In the genomic region with DNA sequence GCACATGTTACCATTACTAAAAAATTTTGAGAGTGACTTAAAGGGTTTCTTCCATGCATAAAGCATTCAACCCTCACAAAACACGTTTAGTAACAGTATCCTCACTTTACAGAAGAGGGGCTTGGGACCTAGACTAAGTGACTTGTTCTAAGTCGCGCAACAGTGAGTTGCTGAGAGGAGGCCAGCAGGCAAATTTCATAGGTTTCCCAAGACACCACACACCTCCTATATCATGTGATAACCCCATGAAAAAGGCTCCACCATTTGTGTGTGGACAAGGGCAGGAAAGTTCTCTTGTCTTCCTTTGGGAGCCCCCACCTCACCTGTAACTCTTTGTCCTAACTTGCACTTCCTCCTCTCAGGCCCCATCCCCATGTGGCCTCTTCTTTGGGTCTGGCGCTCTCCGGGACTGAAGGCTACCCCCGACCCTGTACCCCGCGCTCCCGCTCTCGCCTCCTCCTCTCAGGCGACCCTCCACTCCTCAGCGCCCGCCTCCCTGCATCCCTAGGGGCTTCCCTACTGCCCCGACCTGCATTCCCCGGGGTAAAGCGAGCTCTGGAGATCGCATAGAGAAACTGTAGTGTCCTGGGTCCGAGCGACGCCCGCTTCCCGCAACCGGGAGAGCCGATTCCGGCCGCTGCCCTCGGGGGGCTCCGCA, we compare ENCODE assay signal across 8 cellular contexts. TPM values are rescaled to one million over a fixed set of nuclear protein-coding genes. Genes with fewer than 3 reads are reported as not detected.
DNase-seq lines count a peak whose midpoint lies in the region; ATAC-seq and TF ChIP-seq lines count a peak whose summit lies in the region.

No MANE protein-coding gene starts in this region.

- H3K27ac Mint-ChIP-seq in HFFc6 = peak overlapping the region; percentile 98

- H3K27me3 ChIP-seq in BJ (ENCODE audit: control insufficient read depth, insufficient read depth, low read length) (no peaks in the 10 kb centered on the region), layer of hippocampus (ENCODE audit: control insufficient read depth, insufficient read depth, low read length) (no peaks in the 10 kb centered on the region), thoracic aorta (replicated peaks; ENCODE audit: insufficient read depth) (no peaks in the 10 kb centered on the region)

- H3K4me1 Mint-ChIP-seq in HFFc6 (ENCODE audit: low read depth) = peaks cover 28% of the 10 kb centered on the region

- no peak for DNase-seq in BJ (ENCODE audit: low read depth)
- DNase-seq in HFFc6 = no peak
- no peak for DNase-seq in thoracic aorta (ENCODE audit: low spot score)

- H3K9me3 ChIP-seq in thoracic aorta = no peaks in the 10 kb centered on the region

- WGBS in adipose tissue, 3 donors = 3 to 9% (median 4%) methylated on average over 28 of the region's 28 CpGs

- H3K36me3 Mint-ChIP-seq in HFFc6 (ENCODE audit: low read depth) = peaks cover 30% of the 10 kb centered on the region

- H3K4me3 ChIP-seq in BJ (ENCODE audit: low read depth, low read length) = peak overlapping the region; percentile 61
- H3K4me3 ChIP-seq in thoracic aorta = peak overlapping the region; percentile 93

- CTCF ChIA-PET in BJ (lab: Yijun Ruan, JAX) = interaction anchor here (0.7 to 3.3 kb wide), 5 partner anchors 12 to 140 kb away, joined by 3 to 18 read pairs (median 6); no protein-coding TSS in a partner anchor

- POLR2A ChIA-PET in BJ (lab: Charles Lee) = no interaction called here

- H3K27ac ChIP-seq in adipose tissue (ENCODE audit: low read depth, low read length) (peak overlapping the region; percentile 99), layer of hippocampus (ENCODE audit: low read depth, low read length) (peak overlapping the region; percentile 86), thoracic aorta (peak overlapping the region; percentile 91 to 94)

- H3K4me3 Mint-ChIP-seq in HFFc6 = peak overlapping the region; percentile 99

- H3K27me3 Mint-ChIP-seq in HFFc6 (ENCODE audit: insufficient read depth) = peaks cover 6% of the 10 kb centered on the region

- peaks cover 4 to 16% of the 10 kb centered on the region in 2 donors for H3K4me1 ChIP-seq in thoracic aorta (ENCODE audit: control insufficient read depth in 1 of 2, low read depth in 2 of 2)

- no peak for TF ChIP-seq CTCF in BJ (IDR thresholded peaks at IDR 0.05; ENCODE audit: insufficient read depth, low read depth, low read length)
- TF ChIP-seq CTCF in HFFc6 (IDR thresholded peaks at IDR 0.05) = no peak
- TF ChIP-seq CTCF in thoracic aorta (IDR thresholded peaks at IDR 0.05) = no peak

- H3K36me3 ChIP-seq in BJ (ENCODE audit: control insufficient read depth, insufficient read depth, low read length) = peaks cover 15% of the 10 kb centered on the region
- peaks cover 19% of the 10 kb centered on the region for H3K36me3 ChIP-seq in thoracic aorta

- H3K9me3 Mint-ChIP-seq in HFFc6 = no peaks in the 10 kb centered on the region

- ATAC-seq in thoracic aorta (ENCODE audit: insufficient number of reproducible peaks, low FRiP score, low read depth) = no peak
- no peak for ATAC-seq in GM21526 (IDR thresholded peaks at IDR 0.05; ENCODE audit: low FRiP score, unreplicated experiment)
- ATAC-seq in GM18517 (IDR thresholded peaks at IDR 0.05; ENCODE audit: unreplicated experiment) = no peak
- ATAC-seq in HG03280 (IDR thresholded peaks at IDR 0.05; ENCODE audit: unreplicated experiment) = no peak

RNA-seq across cellular contexts. Expression of a gene that starts 0.4 kb away (rescaled TPM):
- polyA plus RNA-seq in BJ (2011; rRNA removed) (56.7 and 79.6 TPM in 2 replicates), adipose tissue (10 to 100 TPM; 43.8 to 93.3 (median 61.5) TPM)
- polyA minus RNA-seq in BJ (2011; rRNA and poly(A)+ RNA removed) = 15.5 and 30.0 TPM in 2 replicates
- total RNA-seq in HFFc6 (2021; fragmentation: NEBNext Ultra II Directional; extraction: Animal tissue kit (Norgen Biotek cat#: 25700)) = 10 to 100 TPM; 24.4 to 43.3 (median 39.5) TPM
- total RNA-seq in thoracic aorta = 10 to 100 TPM; 28.4 to 43.3 TPM

RNA-seq across cellular contexts. Expression of a gene that starts 4.9 kb away (rescaled TPM):
- 18.0 and 25.4 TPM in 2 replicates for polyA plus RNA-seq in BJ (2011; rRNA removed)
- polyA minus RNA-seq in BJ (2011; rRNA and poly(A)+ RNA removed) = 22.4 and 24.2 TPM in 2 replicates
- total RNA-seq in HFFc6 (2021; fragmentation: NEBNext Ultra II Directional; extraction: Animal tissue kit (Norgen Biotek cat#: 25700)) = 10 to 100 TPM; 25.3 to 47.5 (median 39.2) TPM
- 10 to 100 TPM in 2 of 3 donors, 1 to 10 TPM in 1; 8.3 to 29.4 (median 17.8) TPM for polyA plus RNA-seq in adipose tissue
- 10 to 100 TPM in 1 of 2 donors, 1 to 10 TPM in 1; 9.6 to 17.3 TPM for total RNA-seq in thoracic aorta

RNA-seq across cellular contexts. Expression of a gene that starts 10.1 kb away (rescaled TPM):
- polyA plus RNA-seq in BJ (2011; rRNA removed) (58.4 and 80.4 TPM in 2 replicates), adipose tissue (10 to 100 TPM; 29.6 to 43.0 (median 34.0) TPM)
- polyA minus RNA-seq in BJ (2011; rRNA and poly(A)+ RNA removed) = 34.9 and 58.0 TPM in 2 replicates
- 10 to 100 TPM; 29.9 to 42.6 (median 37.8) TPM for total RNA-seq in HFFc6 (2021; fragmentation: NEBNext Ultra II Directional; extraction: Animal tissue kit (Norgen Biotek cat#: 25700))
- 10 to 100 TPM; 41.6 to 46.9 TPM for total RNA-seq in thoracic aorta

RNA-seq across cellular contexts. Expression of a gene that starts 10.5 kb away (rescaled TPM):
- polyA plus RNA-seq in BJ (2011; rRNA removed) (37.9 and 44.7 TPM in 2 replicates), adipose tissue (10 to 100 TPM; 17.0 to 66.6 (median 53.4) TPM)
- 12.2 and 18.1 TPM in 2 replicates for polyA minus RNA-seq in BJ (2011; rRNA and poly(A)+ RNA removed)
- total RNA-seq in HFFc6 (2021; fragmentation: NEBNext Ultra II Directional; extraction: Animal tissue kit (Norgen Biotek cat#: 25700)) = 10 to 100 TPM in 4 of 6 experiments, 1 to 10 TPM in 2; 4.9 to 23.9 (median 20.9) TPM
- 10 to 100 TPM; 24.2 to 25.7 TPM for total RNA-seq in thoracic aorta

RNA-seq across cellular contexts. Expression of a gene that starts 26.6 kb away (rescaled TPM):
- polyA plus RNA-seq in BJ (2011; rRNA removed) = 0.12 and 0.16 TPM in 2 replicates
- not detected in 2 replicates for polyA minus RNA-seq in BJ (2011; rRNA and poly(A)+ RNA removed)
- under 1 TPM in 2 of 6 experiments, not detected in 4; 0.14 to 0.28 TPM for total RNA-seq in HFFc6 (2021; fragmentation: NEBNext Ultra II Directional; extraction: Animal tissue kit (Norgen Biotek cat#: 25700))
- polyA plus RNA-seq in adipose tissue = under 1 TPM in 2 of 3 donors, not detected in 1; 0.58 to 0.62 TPM
- under 1 TPM in 1 of 2 donors, not detected in 1; 0.54 TPM for total RNA-seq in thoracic aorta
